ENCODE assay signal across 1 cellular context in genomic region chr5:172004824-172005237, GRCh38.
A peak's percentile ranks its signal among the peaks of the same experiment; 100 is the strongest.
TF ChIP-seq lines count a peak whose summit lies in the region.

No MANE protein-coding gene starts in this region.

TF ChIP-seq in K562, 482 proteins besides CTCF, POLR2A, EP300 and RAD21 (continued from another document):
- peak; percentile 78 to 87 for TF ChIP-seq MNT (conservative IDR thresholded peaks at IDR 0.05)
- TF ChIP-seq ATF3 (IDR thresholded peaks at IDR 0.05), result peak; percentile 56
- TF ChIP-seq ATF3 (CRISPR knock-in tag; conservative IDR thresholded peaks at IDR 0.05), result no peak
- TF ChIP-seq FOXK2 (conservative IDR thresholded peaks at IDR 0.05 in 1 of 2, IDR thresholded peaks at IDR 0.05 in 1 of 2; ENCODE audit: low read depth in 2 of 2), result peak; percentile 51 to 61; a peak in 3 of 4 replicates
- TF ChIP-seq PKNOX1 (IDR thresholded peaks at IDR 0.05), result peak; percentile 92
- 0 out of 4 replicates have a peak, but pooled peaks of 1 of the 2 experiments have one; percentile 13 for TF ChIP-seq UBTF (IDR thresholded peaks at IDR 0.05; ENCODE audit: borderline replicate concordance in 1 of 2, low read depth in 2 of 2, low read length in 2 of 2)
- TF ChIP-seq HDAC2 (IDR thresholded peaks at IDR 0.05), result peak; percentile 36; the same call in 1 of the 2 replicates
- TF ChIP-seq PBX2 (CRISPR knock-in tag; IDR thresholded peaks at IDR 0.05; ENCODE audit: low read depth), result no peak
- peak; percentile 87 for TF ChIP-seq PBX2 (tag; conservative IDR thresholded peaks at IDR 0.05; ENCODE audit: low read depth)
- peak; percentile 48 for TF ChIP-seq SPI1 (IDR thresholded peaks at IDR 0.05; ENCODE audit: borderline replicate concordance, low read depth, low read length)
